Comparison of ENCODE assay signal across 1 cellular context in genomic region chr6:626236-626635, GRCh38.
TF ChIP-seq lines count a peak whose summit lies in the region.

No MANE protein-coding gene starts in this region.

TF ChIP-seq in WTC11, 78 proteins besides CTCF, POLR2A, EP300 and RAD21 (continued from another document):
- TF ChIP-seq FOXP1 (CRISPR knock-in tag; IDR thresholded peaks at IDR 0.05; ENCODE audit: borderline replicate concordance) (no peak), ATF1 (CRISPR knock-in tag; IDR thresholded peaks at IDR 0.05) (no peak), RORB (CRISPR knock-in tag; IDR thresholded peaks at IDR 0.05) (no peak), TEAD1 (CRISPR knock-in tag; IDR thresholded peaks at IDR 0.05) (no peak)
